In the genomic region with DNA sequence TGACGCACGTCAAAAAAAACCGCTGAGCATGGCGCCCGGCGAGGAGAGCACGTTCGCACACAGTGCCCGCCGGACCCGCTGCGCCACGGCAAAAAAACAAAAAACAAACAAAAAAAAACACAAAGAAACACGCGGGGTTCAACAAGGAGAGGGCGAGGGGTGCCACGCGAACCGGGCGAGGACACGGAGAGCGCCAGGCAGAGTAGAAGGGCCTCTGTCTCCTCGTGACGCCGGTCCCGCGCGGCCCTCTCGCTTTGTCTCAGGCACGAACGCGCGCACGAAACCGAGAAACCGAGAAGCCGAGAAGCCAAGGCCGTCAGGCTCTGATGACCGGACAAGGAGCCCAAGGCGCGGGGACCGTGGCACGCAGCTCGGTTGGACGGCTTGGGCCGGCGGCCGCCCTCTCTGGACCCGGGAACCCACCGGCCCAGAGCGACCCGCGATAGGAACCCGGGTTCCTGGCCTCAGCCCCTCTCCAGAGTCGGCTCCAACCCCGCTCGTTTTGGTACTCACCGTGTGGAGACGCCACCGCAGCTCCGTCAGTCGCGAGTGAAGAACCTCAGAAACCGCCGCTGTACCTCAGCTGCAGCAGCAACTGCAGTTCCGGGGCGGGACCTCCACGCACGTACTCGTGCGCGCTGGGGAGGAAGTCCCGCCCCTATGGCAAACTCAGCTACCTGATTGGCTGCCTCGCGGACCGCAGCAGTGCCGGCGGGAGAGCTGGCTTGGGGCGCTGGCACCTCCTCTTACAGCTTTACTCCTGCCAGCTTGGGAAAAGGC, we compare ENCODE assay signal across 1 cellular context.
TF ChIP-seq lines count a peak whose summit lies in the region.

A gene with protein sequence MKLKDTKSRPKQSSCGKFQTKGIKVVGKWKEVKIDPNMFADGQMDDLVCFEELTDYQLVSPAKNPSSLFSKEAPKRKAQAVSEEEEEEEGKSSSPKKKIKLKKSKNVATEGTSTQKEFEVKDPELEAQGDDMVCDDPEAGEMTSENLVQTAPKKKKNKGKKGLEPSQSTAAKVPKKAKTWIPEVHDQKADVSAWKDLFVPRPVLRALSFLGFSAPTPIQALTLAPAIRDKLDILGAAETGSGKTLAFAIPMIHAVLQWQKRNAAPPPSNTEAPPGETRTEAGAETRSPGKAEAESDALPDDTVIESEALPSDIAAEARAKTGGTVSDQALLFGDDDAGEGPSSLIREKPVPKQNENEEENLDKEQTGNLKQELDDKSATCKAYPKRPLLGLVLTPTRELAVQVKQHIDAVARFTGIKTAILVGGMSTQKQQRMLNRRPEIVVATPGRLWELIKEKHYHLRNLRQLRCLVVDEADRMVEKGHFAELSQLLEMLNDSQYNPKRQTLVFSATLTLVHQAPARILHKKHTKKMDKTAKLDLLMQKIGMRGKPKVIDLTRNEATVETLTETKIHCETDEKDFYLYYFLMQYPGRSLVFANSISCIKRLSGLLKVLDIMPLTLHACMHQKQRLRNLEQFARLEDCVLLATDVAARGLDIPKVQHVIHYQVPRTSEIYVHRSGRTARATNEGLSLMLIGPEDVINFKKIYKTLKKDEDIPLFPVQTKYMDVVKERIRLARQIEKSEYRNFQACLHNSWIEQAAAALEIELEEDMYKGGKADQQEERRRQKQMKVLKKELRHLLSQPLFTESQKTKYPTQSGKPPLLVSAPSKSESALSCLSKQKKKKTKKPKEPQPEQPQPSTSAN (minus strand): TSS at position 597 of the 780 bp plus-strand sequence. CDS start 1,460 bp downstream, outside the sequence.
A gene with protein sequence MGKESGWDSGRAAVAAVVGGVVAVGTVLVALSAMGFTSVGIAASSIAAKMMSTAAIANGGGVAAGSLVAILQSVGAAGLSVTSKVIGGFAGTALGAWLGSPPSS (plus strand): TSS at position 705 of the 780 bp plus-strand sequence. CDS start 15,628 bp downstream, outside the sequence.

TF ChIP-seq in HepG2, 621 proteins besides CTCF, POLR2A, EP300 and RAD21 (continued from another document and continues in another):
- TF ChIP-seq, protein P1, sequence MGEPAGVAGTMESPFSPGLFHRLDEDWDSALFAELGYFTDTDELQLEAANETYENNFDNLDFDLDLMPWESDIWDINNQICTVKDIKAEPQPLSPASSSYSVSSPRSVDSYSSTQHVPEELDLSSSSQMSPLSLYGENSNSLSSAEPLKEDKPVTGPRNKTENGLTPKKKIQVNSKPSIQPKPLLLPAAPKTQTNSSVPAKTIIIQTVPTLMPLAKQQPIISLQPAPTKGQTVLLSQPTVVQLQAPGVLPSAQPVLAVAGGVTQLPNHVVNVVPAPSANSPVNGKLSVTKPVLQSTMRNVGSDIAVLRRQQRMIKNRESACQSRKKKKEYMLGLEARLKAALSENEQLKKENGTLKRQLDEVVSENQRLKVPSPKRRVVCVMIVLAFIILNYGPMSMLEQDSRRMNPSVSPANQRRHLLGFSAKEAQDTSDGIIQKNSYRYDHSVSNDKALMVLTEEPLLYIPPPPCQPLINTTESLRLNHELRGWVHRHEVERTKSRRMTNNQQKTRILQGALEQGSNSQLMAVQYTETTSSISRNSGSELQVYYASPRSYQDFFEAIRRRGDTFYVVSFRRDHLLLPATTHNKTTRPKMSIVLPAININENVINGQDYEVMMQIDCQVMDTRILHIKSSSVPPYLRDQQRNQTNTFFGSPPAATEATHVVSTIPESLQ (CRISPR knock-in tag; conservative IDR thresholded peaks at IDR 0.05), result no peak
- TF ChIP-seq FOSL1 (CRISPR knock-in tag; IDR thresholded peaks at IDR 0.05; ENCODE audit: borderline replicate concordance), result no peak
- TF ChIP-seq ZNF660 (CRISPR knock-in tag; IDR thresholded peaks at IDR 0.05; ENCODE audit: borderline replicate concordance, low read depth), result no peak
- peak; percentile 26; the same call in 1 of the 2 replicates for TF ChIP-seq TARDBP (CRISPR knock-in tag; IDR thresholded peaks at IDR 0.05)
- no peak; the same call in 1 of the 2 replicates for TF ChIP-seq ZNF446 (CRISPR knock-in tag; IDR thresholded peaks at IDR 0.05)
- no peak for TF ChIP-seq MTA3 (CRISPR knock-in tag; IDR thresholded peaks at IDR 0.05)
- 0 out of 2 replicates have a peak, but pooled peaks have one; percentile 5 for TF ChIP-seq MZF1 (CRISPR knock-in tag; IDR thresholded peaks at IDR 0.05; ENCODE audit: borderline replicate concordance)
- TF ChIP-seq, protein P2, sequence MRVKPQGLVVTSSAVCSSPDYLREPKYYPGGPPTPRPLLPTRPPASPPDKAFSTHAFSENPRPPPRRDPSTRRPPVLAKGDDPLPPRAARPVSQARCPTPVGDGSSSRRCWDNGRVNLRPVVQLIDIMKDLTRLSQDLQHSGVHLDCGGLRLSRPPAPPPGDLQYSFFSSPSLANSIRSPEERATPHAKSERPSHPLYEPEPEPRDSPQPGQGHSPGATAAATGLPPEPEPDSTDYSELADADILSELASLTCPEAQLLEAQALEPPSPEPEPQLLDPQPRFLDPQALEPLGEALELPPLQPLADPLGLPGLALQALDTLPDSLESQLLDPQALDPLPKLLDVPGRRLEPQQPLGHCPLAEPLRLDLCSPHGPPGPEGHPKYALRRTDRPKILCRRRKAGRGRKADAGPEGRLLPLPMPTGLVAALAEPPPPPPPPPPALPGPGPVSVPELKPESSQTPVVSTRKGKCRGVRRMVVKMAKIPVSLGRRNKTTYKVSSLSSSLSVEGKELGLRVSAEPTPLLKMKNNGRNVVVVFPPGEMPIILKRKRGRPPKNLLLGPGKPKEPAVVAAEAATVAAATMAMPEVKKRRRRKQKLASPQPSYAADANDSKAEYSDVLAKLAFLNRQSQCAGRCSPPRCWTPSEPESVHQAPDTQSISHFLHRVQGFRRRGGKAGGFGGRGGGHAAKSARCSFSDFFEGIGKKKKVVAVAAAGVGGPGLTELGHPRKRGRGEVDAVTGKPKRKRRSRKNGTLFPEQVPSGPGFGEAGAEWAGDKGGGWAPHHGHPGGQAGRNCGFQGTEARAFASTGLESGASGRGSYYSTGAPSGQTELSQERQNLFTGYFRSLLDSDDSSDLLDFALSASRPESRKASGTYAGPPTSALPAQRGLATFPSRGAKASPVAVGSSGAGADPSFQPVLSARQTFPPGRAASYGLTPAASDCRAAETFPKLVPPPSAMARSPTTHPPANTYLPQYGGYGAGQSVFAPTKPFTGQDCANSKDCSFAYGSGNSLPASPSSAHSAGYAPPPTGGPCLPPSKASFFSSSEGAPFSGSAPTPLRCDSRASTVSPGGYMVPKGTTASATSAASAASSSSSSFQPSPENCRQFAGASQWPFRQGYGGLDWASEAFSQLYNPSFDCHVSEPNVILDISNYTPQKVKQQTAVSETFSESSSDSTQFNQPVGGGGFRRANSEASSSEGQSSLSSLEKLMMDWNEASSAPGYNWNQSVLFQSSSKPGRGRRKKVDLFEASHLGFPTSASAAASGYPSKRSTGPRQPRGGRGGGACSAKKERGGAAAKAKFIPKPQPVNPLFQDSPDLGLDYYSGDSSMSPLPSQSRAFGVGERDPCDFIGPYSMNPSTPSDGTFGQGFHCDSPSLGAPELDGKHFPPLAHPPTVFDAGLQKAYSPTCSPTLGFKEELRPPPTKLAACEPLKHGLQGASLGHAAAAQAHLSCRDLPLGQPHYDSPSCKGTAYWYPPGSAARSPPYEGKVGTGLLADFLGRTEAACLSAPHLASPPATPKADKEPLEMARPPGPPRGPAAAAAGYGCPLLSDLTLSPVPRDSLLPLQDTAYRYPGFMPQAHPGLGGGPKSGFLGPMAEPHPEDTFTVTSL (CRISPR knock-in tag; IDR thresholded peaks at IDR 0.05; ENCODE audit: borderline replicate concordance), result no peak
- TF ChIP-seq TSC22D2 (CRISPR knock-in tag; IDR thresholded peaks at IDR 0.05; ENCODE audit: borderline replicate concordance), result no peak
- no peak for TF ChIP-seq GTF3A (CRISPR knock-in tag; conservative IDR thresholded peaks at IDR 0.05)
- TF ChIP-seq, protein P3, sequence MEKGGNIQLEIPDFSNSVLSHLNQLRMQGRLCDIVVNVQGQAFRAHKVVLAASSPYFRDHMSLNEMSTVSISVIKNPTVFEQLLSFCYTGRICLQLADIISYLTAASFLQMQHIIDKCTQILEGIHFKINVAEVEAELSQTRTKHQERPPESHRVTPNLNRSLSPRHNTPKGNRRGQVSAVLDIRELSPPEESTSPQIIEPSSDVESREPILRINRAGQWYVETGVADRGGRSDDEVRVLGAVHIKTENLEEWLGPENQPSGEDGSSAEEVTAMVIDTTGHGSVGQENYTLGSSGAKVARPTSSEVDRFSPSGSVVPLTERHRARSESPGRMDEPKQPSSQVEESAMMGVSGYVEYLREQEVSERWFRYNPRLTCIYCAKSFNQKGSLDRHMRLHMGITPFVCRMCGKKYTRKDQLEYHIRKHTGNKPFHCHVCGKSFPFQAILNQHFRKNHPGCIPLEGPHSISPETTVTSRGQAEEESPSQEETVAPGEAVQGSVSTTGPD (CRISPR knock-in tag; IDR thresholded peaks at IDR 0.05), result no peak
- TF ChIP-seq SRY (CRISPR knock-in tag; IDR thresholded peaks at IDR 0.05), result peak; percentile 69; the same call in 1 of the 2 replicates
- TF ChIP-seq ZNF839 (CRISPR knock-in tag; IDR thresholded peaks at IDR 0.05; ENCODE audit: borderline replicate concordance), result no peak
- TF ChIP-seq ZBTB8A (CRISPR knock-in tag; IDR thresholded peaks at IDR 0.05; ENCODE audit: borderline replicate concordance, low read depth), result no peak
- TF ChIP-seq SYNCRIP (IDR thresholded peaks at IDR 0.05; ENCODE audit: insufficient read depth, low read depth, low read length), result no peak
- no peak for TF ChIP-seq NKX3-1 (CRISPR knock-in tag; IDR thresholded peaks at IDR 0.05)
- TF ChIP-seq, protein P4, sequence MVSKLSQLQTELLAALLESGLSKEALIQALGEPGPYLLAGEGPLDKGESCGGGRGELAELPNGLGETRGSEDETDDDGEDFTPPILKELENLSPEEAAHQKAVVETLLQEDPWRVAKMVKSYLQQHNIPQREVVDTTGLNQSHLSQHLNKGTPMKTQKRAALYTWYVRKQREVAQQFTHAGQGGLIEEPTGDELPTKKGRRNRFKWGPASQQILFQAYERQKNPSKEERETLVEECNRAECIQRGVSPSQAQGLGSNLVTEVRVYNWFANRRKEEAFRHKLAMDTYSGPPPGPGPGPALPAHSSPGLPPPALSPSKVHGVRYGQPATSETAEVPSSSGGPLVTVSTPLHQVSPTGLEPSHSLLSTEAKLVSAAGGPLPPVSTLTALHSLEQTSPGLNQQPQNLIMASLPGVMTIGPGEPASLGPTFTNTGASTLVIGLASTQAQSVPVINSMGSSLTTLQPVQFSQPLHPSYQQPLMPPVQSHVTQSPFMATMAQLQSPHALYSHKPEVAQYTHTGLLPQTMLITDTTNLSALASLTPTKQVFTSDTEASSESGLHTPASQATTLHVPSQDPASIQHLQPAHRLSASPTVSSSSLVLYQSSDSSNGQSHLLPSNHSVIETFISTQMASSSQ (IDR thresholded peaks at IDR 0.05; ENCODE audit: low read depth), result no peak
- TF ChIP-seq, protein P4 (CRISPR knock-in tag; IDR thresholded peaks at IDR 0.05; ENCODE audit: borderline replicate concordance), result no peak
- TF ChIP-seq, protein P5, sequence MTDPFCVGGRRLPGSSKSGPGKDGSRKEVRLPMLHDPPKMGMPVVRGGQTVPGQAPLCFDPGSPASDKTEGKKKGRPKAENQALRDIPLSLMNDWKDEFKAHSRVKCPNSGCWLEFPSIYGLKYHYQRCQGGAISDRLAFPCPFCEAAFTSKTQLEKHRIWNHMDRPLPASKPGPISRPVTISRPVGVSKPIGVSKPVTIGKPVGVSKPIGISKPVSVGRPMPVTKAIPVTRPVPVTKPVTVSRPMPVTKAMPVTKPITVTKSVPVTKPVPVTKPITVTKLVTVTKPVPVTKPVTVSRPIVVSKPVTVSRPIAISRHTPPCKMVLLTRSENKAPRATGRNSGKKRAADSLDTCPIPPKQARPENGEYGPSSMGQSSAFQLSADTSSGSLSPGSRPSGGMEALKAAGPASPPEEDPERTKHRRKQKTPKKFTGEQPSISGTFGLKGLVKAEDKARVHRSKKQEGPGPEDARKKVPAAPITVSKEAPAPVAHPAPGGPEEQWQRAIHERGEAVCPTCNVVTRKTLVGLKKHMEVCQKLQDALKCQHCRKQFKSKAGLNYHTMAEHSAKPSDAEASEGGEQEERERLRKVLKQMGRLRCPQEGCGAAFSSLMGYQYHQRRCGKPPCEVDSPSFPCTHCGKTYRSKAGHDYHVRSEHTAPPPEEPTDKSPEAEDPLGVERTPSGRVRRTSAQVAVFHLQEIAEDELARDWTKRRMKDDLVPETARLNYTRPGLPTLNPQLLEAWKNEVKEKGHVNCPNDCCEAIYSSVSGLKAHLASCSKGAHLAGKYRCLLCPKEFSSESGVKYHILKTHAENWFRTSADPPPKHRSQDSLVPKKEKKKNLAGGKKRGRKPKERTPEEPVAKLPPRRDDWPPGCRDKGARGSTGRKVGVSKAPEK (CRISPR knock-in tag; IDR thresholded peaks at IDR 0.05; ENCODE audit: borderline replicate concordance), result peak; percentile 22; the same call in 1 of the 2 replicates
- no peak for TF ChIP-seq ELF4 (CRISPR knock-in tag; IDR thresholded peaks at IDR 0.05; ENCODE audit: borderline replicate concordance)
- TF ChIP-seq, protein P6, sequence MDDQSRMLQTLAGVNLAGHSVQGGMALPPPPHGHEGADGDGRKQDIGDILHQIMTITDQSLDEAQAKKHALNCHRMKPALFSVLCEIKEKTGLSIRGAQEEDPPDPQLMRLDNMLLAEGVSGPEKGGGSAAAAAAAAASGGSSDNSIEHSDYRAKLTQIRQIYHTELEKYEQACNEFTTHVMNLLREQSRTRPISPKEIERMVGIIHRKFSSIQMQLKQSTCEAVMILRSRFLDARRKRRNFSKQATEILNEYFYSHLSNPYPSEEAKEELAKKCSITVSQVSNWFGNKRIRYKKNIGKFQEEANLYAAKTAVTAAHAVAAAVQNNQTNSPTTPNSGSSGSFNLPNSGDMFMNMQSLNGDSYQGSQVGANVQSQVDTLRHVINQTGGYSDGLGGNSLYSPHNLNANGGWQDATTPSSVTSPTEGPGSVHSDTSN (CRISPR knock-in tag; IDR thresholded peaks at IDR 0.05; ENCODE audit: borderline replicate concordance), result no peak
- peak; percentile 71 for TF ChIP-seq SPEN (CRISPR knock-in tag; IDR thresholded peaks at IDR 0.05; ENCODE audit: low read depth)
- TF ChIP-seq ISX (CRISPR knock-in tag; conservative IDR thresholded peaks at IDR 0.05), result no peak
- TF ChIP-seq, protein P7, sequence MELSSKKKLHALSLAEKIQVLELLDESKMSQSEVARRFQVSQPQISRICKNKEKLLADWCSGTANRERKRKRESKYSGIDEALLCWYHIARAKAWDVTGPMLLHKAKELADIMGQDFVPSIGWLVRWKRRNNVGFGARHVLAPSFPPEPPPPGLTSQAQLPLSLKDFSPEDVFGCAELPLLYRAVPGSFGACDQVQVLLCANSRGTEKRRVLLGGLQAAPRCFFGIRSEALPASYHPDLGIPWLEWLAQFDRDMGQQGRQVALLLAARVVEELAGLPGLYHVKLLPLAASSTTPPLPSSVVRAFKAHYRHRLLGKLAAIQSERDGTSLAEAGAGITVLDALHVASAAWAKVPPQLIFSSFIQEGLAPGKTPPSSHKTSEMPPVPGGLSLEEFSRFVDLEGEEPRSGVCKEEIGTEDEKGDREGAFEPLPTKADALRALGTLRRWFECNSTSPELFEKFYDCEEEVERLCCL (CRISPR knock-in tag; IDR thresholded peaks at IDR 0.05; ENCODE audit: borderline replicate concordance), result peak; percentile 86; the same call in 1 of the 2 replicates
- no peak for TF ChIP-seq ZFP41 (CRISPR knock-in tag; IDR thresholded peaks at IDR 0.05; ENCODE audit: borderline replicate concordance)
